Comparison of ENCODE assay signal across 9 cellular contexts in genomic region chr19:5048727-5049553, GRCh38.
A peak's percentile ranks its signal among the peaks of the same experiment; 100 is the strongest.
DNase-seq lines count a peak whose midpoint lies in the region; ATAC-seq and TF ChIP-seq lines count a peak whose summit lies in the region.
"Had no signal": no experiment of that assay in that cellular context is flagged by ENCODE, and none has a peak within 500 bp of the region (broad histone marks: within the 10 kb centered on the region; RNA-seq: fewer than 3 reads in every experiment).

No MANE protein-coding gene starts in this region.

- H3K79me1 ChIP-seq in mesendoderm (ENCODE audit: low read length) = no peaks in the 10 kb centered on the region

- H3K27ac ChIP-seq in AG04450 (ENCODE audit: low read depth, low read length) (peak overlapping the region; percentile 21), coronary artery (peak overlapping the region; percentile 27 to 81), mesendoderm (ENCODE audit: low read depth, low read length) (no peak overlapping the region)

- H3K79me2 ChIP-seq in mesendoderm (ENCODE audit: control insufficient read depth, insufficient read depth, low read length) = no peaks in the 10 kb centered on the region

- no peak overlapping the region for H3K23ac ChIP-seq in mesendoderm (ENCODE audit: low read length)

- no peaks in the 10 kb centered on the region for H3K36me3 ChIP-seq in mesendoderm (ENCODE audit: control insufficient read depth, insufficient read depth, low read length)

- H4K5ac ChIP-seq in mesendoderm (ENCODE audit: low read length) = no peak overlapping the region

- H3K4me3 ChIP-seq in AG04450 (ENCODE audit: low read depth, low read length) = no peak overlapping the region
- peak overlapping the region; percentile 60 for H3K4me3 ChIP-seq in coronary artery
- no peak overlapping the region for H3K4me3 ChIP-seq in mesendoderm (ENCODE audit: low read length)

- no peak overlapping the region for H2AK5ac ChIP-seq in mesendoderm (ENCODE audit: low read length)

- no peak for DNase-seq in AG04450 (ENCODE audit: low read depth, low spot score)
- DNase-seq in LHCN-M2 (ENCODE audit: low read depth) = peak; percentile 43
- peak; percentile 87 for DNase-seq in coronary artery (ENCODE audit: low spot score)
- peak; percentile 55 for DNase-seq in mesendoderm
- no peak for DNase-seq in NCI-H2029 treated with DMSO at 0.1 percent for 48 hours (lab: John Stamatoyannopoulos, UW)
- DNase-seq: NCI-H526 treated with DMSO at 0.1 percent for 48 hours had no signal

- no peak for ATAC-seq in HG03442 (IDR thresholded peaks at IDR 0.05; ENCODE audit: unreplicated experiment)
- ATAC-seq in HG02610 (IDR thresholded peaks at IDR 0.05; ENCODE audit: unreplicated experiment) = no peak
- no peak for ATAC-seq in HG02763 (IDR thresholded peaks at IDR 0.05; ENCODE audit: unreplicated experiment)

- CTCF ChIA-PET in AG04450 (lab: Charles Lee) = interaction anchor here (0.6 to 1.7 kb wide), 20 partner anchors 10 to 690 kb away, joined by 3 to 5 read pairs (median 3); no protein-coding TSS in a partner anchor

- H3K9me3 ChIP-seq in AG04450 (ENCODE audit: control insufficient read depth, insufficient read depth, low read length) = no peaks in the 10 kb centered on the region; the same call in 1 of the 2 replicates

- H3K27me3 ChIP-seq in AG04450 (ENCODE audit: control insufficient read depth, insufficient read depth, low read length) (no peaks in the 10 kb centered on the region), mesendoderm (ENCODE audit: insufficient read depth, low read length, poor library complexity) (no peaks in the 10 kb centered on the region)

- peak overlapping the region; percentile 47 for H3K56ac ChIP-seq in mesendoderm (ENCODE audit: low read length)

- no peak overlapping the region for H2BK15ac ChIP-seq in mesendoderm (replicated peaks; ENCODE audit: low read depth)

- POLR2A ChIA-PET in AG04450 (lab: Yijun Ruan, JAX) = interaction anchor here (0.6 to 0.7 kb wide), 4 partner anchors 14 to 244 kb away, joined by 3 to 5 read pairs (median 3); no protein-coding TSS in a partner anchor

- no peak overlapping the region for H2BK120ac ChIP-seq in mesendoderm (ENCODE audit: low read depth, low read length)

- no peak overlapping the region for H3K18ac ChIP-seq in mesendoderm (ENCODE audit: low read length)

- no peak overlapping the region for H3K4ac ChIP-seq in mesendoderm (ENCODE audit: low read depth, low read length)

- H3K4me2 ChIP-seq in mesendoderm (ENCODE audit: low read length) = no peak overlapping the region

- no peak overlapping the region for H4K8ac ChIP-seq in mesendoderm (ENCODE audit: low read depth, low read length)

- no peak for TF ChIP-seq CTCF in AG04450 (IDR thresholded peaks at IDR 0.05; ENCODE audit: low read depth, low read length)
- no peak for TF ChIP-seq CTCF in coronary artery (IDR thresholded peaks at IDR 0.05)

- H2BK5ac ChIP-seq in mesendoderm (ENCODE audit: low read length) = no peak overlapping the region

- H3K9ac ChIP-seq in mesendoderm (ENCODE audit: low read length) = no peak overlapping the region

- H3K4me1 ChIP-seq in mesendoderm (ENCODE audit: control insufficient read depth, low read depth, low read length) = no peaks in the 10 kb centered on the region

- WGBS in mesendoderm (ENCODE audit: extremely low coverage, insufficient coverage, low lambda C conversion rate) = no CpG with 5 or more reads among the region's 36 CpGs

Comparison
In these comparisons a context has a peak if more than half of its experiments do, and no peak if none do; other contexts are left out.
1. DNase-seq: peak in LHCN-M2 (single experiment), coronary artery (single experiment) and mesendoderm (single experiment); none in AG04450 (single experiment) and NCI-H2029 treated with DMSO at 0.1 percent for 48 hours (single experiment).